Comparison of ENCODE assay signal across 9 cellular contexts in genomic region chr9:36193049-36193448, GRCh38. TPM values are rescaled to one million over a fixed set of nuclear protein-coding genes. Genes with fewer than 3 reads are reported as not detected.
A peak's percentile ranks its signal among the peaks of the same experiment; 100 is the strongest.
DNase-seq lines count a peak whose midpoint lies in the region; ATAC-seq and TF ChIP-seq lines count a peak whose summit lies in the region.
"Had no signal": no experiment of that assay in that cellular context is flagged by ENCODE, and none has a peak within 500 bp of the region (broad histone marks: within the 10 kb centered on the region; RNA-seq: fewer than 3 reads in every experiment).

No MANE protein-coding gene starts in this region.

- H3K27ac ChIP-seq in right cardiac atrium (ENCODE audit: low read length) = no peak overlapping the region
- H3K27ac ChIP-seq in liver (ENCODE audit: low read depth in 1 of 2, low read length in 2 of 2) = no peak overlapping the region

- H3K4me3 ChIP-seq in right cardiac atrium (ENCODE audit: low read length) = peak overlapping the region; percentile 87
- H3K4me3 ChIP-seq in liver (ENCODE audit: low read depth in 1 of 3, low read length in 3 of 3) = peak overlapping the region in 1 of 3 donors; percentile 1

- peaks cover 14% of the 10 kb centered on the region for H3K4me1 ChIP-seq in right cardiac atrium (ENCODE audit: control insufficient read depth, insufficient read depth, low read length)
- peaks cover 0 to 33% (median 19%) of the 10 kb centered on the region in 4 donors for H3K4me1 ChIP-seq in liver (ENCODE audit: control insufficient read depth in 4 of 4, insufficient read depth in 4 of 4, low read length in 3 of 4)

- DNase-seq in right cardiac atrium = no peak
- DNase-seq in Right ventricle myocardium superior = no peak
- DNase-seq in activated naive CD8-positive, alpha-beta T cell treated with anti-CD3 and anti-CD28 coated beads, Interleukin-2, amount 50 U/mL, for 24 hours = no peak
- no peak for DNase-seq in type B pancreatic cell (ENCODE audit: extremely low spot score, unreplicated experiment)
- DNase-seq in NCI-H2171 treated with DMSO at 0.1 percent for 48 hours (lab: John Stamatoyannopoulos, UW) = no peak
- no peak for DNase-seq in retina
- DNase-seq: H7 had no signal

- H3K27ac Mint-ChIP-seq in activated naive CD8-positive, alpha-beta T cell treated with anti-CD3 and anti-CD28 coated beads, Interleukin-2, amount 50 U/mL, for 24 hours = peak overlapping the region; percentile 35
- peak overlapping the region; percentile 91 for H3K27ac Mint-ChIP-seq in type B pancreatic cell

- intact Hi-C loops in right cardiac atrium (cut with DNase I) (no loop called here), Right ventricle myocardium superior (cut with DNase I) (no loop called here)

- TF ChIP-seq CTCF in liver (IDR thresholded peaks at IDR 0.05; ENCODE audit: low read depth, low read length, missing input control) (no peak), type B pancreatic cell (conservative IDR thresholded peaks at IDR 0.05) (no peak)

- no peaks in the 10 kb centered on the region for H3K9me3 ChIP-seq in right cardiac atrium (ENCODE audit: control insufficient read depth, low read length)
- no peaks in the 10 kb centered on the region for H3K9me3 ChIP-seq in liver (ENCODE audit: control insufficient read depth in 4 of 4, low read length in 3 of 4)

- WGBS in right cardiac atrium = 67% methylated on average over 4 of the region's 4 CpGs
- 80% methylated on average over 4 of the region's 4 CpGs for WGBS in liver

- H3K27me3 ChIP-seq in right cardiac atrium (ENCODE audit: control insufficient read depth, insufficient read depth) (no peaks in the 10 kb centered on the region), liver (ENCODE audit: control insufficient read depth in 4 of 4, insufficient read depth in 4 of 4, low read length in 3 of 4) (no peaks in the 10 kb centered on the region)

- ATAC-seq in right cardiac atrium (no peak), Right ventricle myocardium superior (ENCODE audit: poor library complexity) (no peak), GM21717 (IDR thresholded peaks at IDR 0.05; ENCODE audit: unreplicated experiment) (no peak)
- no peak for ATAC-seq in activated naive CD8-positive, alpha-beta T cell treated with anti-CD3 and anti-CD28 coated beads, Interleukin-2, amount 50 U/mL, for 24 hours

- H3K36me3 Mint-ChIP-seq in activated naive CD8-positive, alpha-beta T cell treated with anti-CD3 and anti-CD28 coated beads, Interleukin-2, amount 50 U/mL, for 24 hours (ENCODE audit: low read depth) = peaks cover 32% of the 10 kb centered on the region
- peaks cover 17% of the 10 kb centered on the region for H3K36me3 Mint-ChIP-seq in type B pancreatic cell

- peak overlapping the region; percentile 98 for H3K4me3 Mint-ChIP-seq in activated naive CD8-positive, alpha-beta T cell treated with anti-CD3 and anti-CD28 coated beads, Interleukin-2, amount 50 U/mL, for 24 hours
- H3K4me3 Mint-ChIP-seq in type B pancreatic cell = peak overlapping the region; percentile 94

- H3K27me3 Mint-ChIP-seq in activated naive CD8-positive, alpha-beta T cell treated with anti-CD3 and anti-CD28 coated beads, Interleukin-2, amount 50 U/mL, for 24 hours = peaks cover 6% of the 10 kb centered on the region
- H3K27me3 Mint-ChIP-seq in type B pancreatic cell = peaks cover 10% of the 10 kb centered on the region

- TF ChIP-seq RAD21 in liver (IDR thresholded peaks at IDR 0.05) = no peak

- H3K9ac ChIP-seq in liver (ENCODE audit: low read depth in 1 of 2, low read length in 2 of 2) = peak overlapping the region; percentile 23 to 30

- H3K36me3 ChIP-seq in liver (ENCODE audit: control insufficient read depth in 4 of 4, insufficient read depth in 3 of 4, low read depth in 1 of 4, low read length in 3 of 4) = peaks cover 0 to 3% (median 1%) of the 10 kb centered on the region in 4 donors

- peaks cover 45% of the 10 kb centered on the region for H3K4me1 Mint-ChIP-seq in activated naive CD8-positive, alpha-beta T cell treated with anti-CD3 and anti-CD28 coated beads, Interleukin-2, amount 50 U/mL, for 24 hours
- peaks cover 40% of the 10 kb centered on the region for H3K4me1 Mint-ChIP-seq in type B pancreatic cell (ENCODE audit: unreplicated experiment)

- no peaks in the 10 kb centered on the region for H3K9me3 Mint-ChIP-seq in activated naive CD8-positive, alpha-beta T cell treated with anti-CD3 and anti-CD28 coated beads, Interleukin-2, amount 50 U/mL, for 24 hours
- no peaks in the 10 kb centered on the region for H3K9me3 Mint-ChIP-seq in type B pancreatic cell

TF ChIP-seq in liver, 16 proteins besides CTCF, POLR2A, EP300 and RAD21:
- TF ChIP-seq JUND (IDR thresholded peaks at IDR 0.05) (no peak), SP1 (IDR thresholded peaks at IDR 0.05) (no peak), GABPA (IDR thresholded peaks at IDR 0.05 in 1 of 2, conservative IDR thresholded peaks at IDR 0.05 in 1 of 2) (no peak), HNF4A (conservative IDR thresholded peaks at IDR 0.05) (no peak), TAF1 (conservative IDR thresholded peaks at IDR 0.05) (no peak), HNF4G (IDR thresholded peaks at IDR 0.05) (no peak), FOXA2 (IDR thresholded peaks at IDR 0.05) (no peak), FOXA1 (IDR thresholded peaks at IDR 0.05) (no peak), MAX (IDR thresholded peaks at IDR 0.05) (no peak), NR2F2 (IDR thresholded peaks at IDR 0.05) (no peak), RXRA (IDR thresholded peaks at IDR 0.05) (no peak), EGR1 (IDR thresholded peaks at IDR 0.05; ENCODE audit: low read depth in 2 of 2) (no peak), REST (IDR thresholded peaks at IDR 0.05) (no peak), YY1 (IDR thresholded peaks at IDR 0.05) (no peak)
- TF ChIP-seq, protein P1, sequence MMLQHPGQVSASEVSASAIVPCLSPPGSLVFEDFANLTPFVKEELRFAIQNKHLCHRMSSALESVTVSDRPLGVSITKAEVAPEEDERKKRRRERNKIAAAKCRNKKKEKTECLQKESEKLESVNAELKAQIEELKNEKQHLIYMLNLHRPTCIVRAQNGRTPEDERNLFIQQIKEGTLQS (IDR thresholded peaks at IDR 0.05) = no peak
- TF ChIP-seq, protein P2, sequence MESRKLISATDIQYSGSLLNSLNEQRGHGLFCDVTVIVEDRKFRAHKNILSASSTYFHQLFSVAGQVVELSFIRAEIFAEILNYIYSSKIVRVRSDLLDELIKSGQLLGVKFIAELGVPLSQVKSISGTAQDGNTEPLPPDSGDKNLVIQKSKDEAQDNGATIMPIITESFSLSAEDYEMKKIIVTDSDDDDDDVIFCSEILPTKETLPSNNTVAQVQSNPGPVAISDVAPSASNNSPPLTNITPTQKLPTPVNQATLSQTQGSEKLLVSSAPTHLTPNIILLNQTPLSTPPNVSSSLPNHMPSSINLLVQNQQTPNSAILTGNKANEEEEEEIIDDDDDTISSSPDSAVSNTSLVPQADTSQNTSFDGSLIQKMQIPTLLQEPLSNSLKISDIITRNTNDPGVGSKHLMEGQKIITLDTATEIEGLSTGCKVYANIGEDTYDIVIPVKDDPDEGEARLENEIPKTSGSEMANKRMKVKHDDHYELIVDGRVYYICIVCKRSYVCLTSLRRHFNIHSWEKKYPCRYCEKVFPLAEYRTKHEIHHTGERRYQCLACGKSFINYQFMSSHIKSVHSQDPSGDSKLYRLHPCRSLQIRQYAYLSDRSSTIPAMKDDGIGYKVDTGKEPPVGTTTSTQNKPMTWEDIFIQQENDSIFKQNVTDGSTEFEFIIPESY (IDR thresholded peaks at IDR 0.05) = no peak

RNA-seq across cellular contexts. Expression of gene CLTA, which starts 2.3 kb away (rescaled TPM):
- 10 to 100 TPM; 69.0 to 76.7 (median 75.1) TPM for total RNA-seq in right cardiac atrium
- 69.5 TPM for polyA plus RNA-seq in right cardiac atrium
- total RNA-seq in Right ventricle myocardium superior = 63.0 TPM
- 10 to 100 TPM; 48.4 to 81.0 TPM for total RNA-seq in liver
- 100 to 1,000 TPM in 1 of 2 donors, 10 to 100 TPM in 1; 68.2 to 102 TPM for polyA plus RNA-seq in liver
- 220 and 233 TPM in 2 replicates for total RNA-seq in type B pancreatic cell (ENCODE audit: low replicate concordance)

RNA-seq across cellular contexts. Expression of gene CCIN, which starts 23.9 kb away (rescaled TPM):
- total RNA-seq in right cardiac atrium (under 1 TPM in 3 of 4 donors, not detected in 1; 0.12 to 0.28 (median 0.17) TPM), Right ventricle myocardium superior (not detected), liver (not detected), type B pancreatic cell (ENCODE audit: low replicate concordance) (not detected in 2 replicates)
- polyA plus RNA-seq in right cardiac atrium (0.07 TPM), liver (not detected)

RNA-seq across cellular contexts. Expression of gene GLIPR2, which starts 56.5 kb away (rescaled TPM):
- total RNA-seq in right cardiac atrium (10 to 100 TPM in 3 of 4 donors, 1 to 10 TPM in 1; 9.0 to 23.2 (median 14.7) TPM), Right ventricle myocardium superior (6.7 TPM), liver (10 to 100 TPM in 1 of 2 donors, 1 to 10 TPM in 1; 2.8 to 17.6 TPM), type B pancreatic cell (ENCODE audit: low replicate concordance) (4.6 and 17.8 TPM in 2 replicates)
- polyA plus RNA-seq in right cardiac atrium (8.8 TPM), liver (1 to 10 TPM; 1.7 to 3.0 TPM)
